In the genomic region with DNA sequence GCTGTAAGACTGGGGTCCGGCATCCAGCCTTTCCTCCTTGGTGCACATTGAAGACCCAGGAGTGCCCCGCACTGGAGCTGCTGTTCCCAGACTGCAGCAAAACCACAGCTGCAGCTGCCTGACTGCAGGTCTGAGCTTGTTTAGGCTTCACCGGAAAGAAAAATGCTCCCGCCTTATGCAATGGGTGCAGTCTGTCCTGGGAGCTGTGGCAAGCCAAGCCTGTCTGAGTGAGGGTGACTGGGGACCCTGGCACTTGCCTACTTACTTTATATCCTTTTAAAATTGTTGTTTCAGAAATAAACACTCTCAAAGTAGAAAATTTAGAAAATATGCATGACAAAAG, we compare ENCODE assay signal across 24 cellular contexts. TPM values are rescaled to one million over a fixed set of nuclear protein-coding genes. Genes with fewer than 3 reads are reported as not detected.
DNase-seq lines count a peak whose midpoint lies in the region; ATAC-seq and TF ChIP-seq lines count a peak whose summit lies in the region.
"Had no signal": no experiment of that assay in that cellular context is flagged by ENCODE, and none has a peak within 500 bp of the region (broad histone marks: within the 10 kb centered on the region; RNA-seq: fewer than 3 reads in every experiment).

No MANE protein-coding gene starts in this region.

- 83% methylated on average over 3 of the region's 4 CpGs; no CpG with 5 or more reads in 1 of the 2 donors for WGBS in gastroesophageal sphincter (ENCODE audit: low coverage in 1 of 2), 2 donors

- BruUV-seq in MCF 10A (replicated peaks; lab: Mats Ljungman, UMichigan): no TSS peak

- no peak for TF ChIP-seq EP300 in gastroesophageal sphincter (IDR thresholded peaks at IDR 0.05)

- no peaks in the 10 kb centered on the region for H3K9me3 Mint-ChIP-seq in MCF 10A (ENCODE audit: unreplicated experiment)

- H3K36me3 ChIP-seq in breast epithelium (no peaks in the 10 kb centered on the region), gastroesophageal sphincter (no peaks in the 10 kb centered on the region)
- H3K36me3 ChIP-seq: cardiac muscle cell, lower lobe of right lung, upper lobe of left lung had no signal

- H3K4me1 Mint-ChIP-seq in MCF 10A (ENCODE audit: insufficient read depth, unreplicated experiment): peaks cover 37% of the 10 kb centered on the region

- no peaks in the 10 kb centered on the region for H3K36me3 Mint-ChIP-seq in MCF 10A (ENCODE audit: insufficient read depth, unreplicated experiment)

- ATAC-seq in GM18870 (IDR thresholded peaks at IDR 0.05; ENCODE audit: unreplicated experiment): no peak
- ATAC-seq in gastroesophageal sphincter: no peak
- ATAC-seq in HG03108 (IDR thresholded peaks at IDR 0.05; ENCODE audit: unreplicated experiment): no peak
- ATAC-seq: activated CD8-positive, alpha-beta T cell treated with anti-CD3 and anti-CD28 coated beads, Interleukin-2, amount 10 ng/mL, durations not matched to agents 7 days and 5 days had no signal

- peaks cover 0 to 13% of the 10 kb centered on the region in 2 donors for H3K4me1 ChIP-seq in breast epithelium
- peaks cover 0 to 46% (median 19%) of the 10 kb centered on the region in 3 donors for H3K4me1 ChIP-seq in gastroesophageal sphincter

- TF ChIP-seq CTCF in MCF 10A (IDR thresholded peaks at IDR 0.05; ENCODE audit: unreplicated experiment): no peak
- no peak for TF ChIP-seq CTCF in breast epithelium (IDR thresholded peaks at IDR 0.05)
- TF ChIP-seq CTCF in RWPE1 (conservative IDR thresholded peaks at IDR 0.05; ENCODE audit: low read depth): no peak
- no peak for TF ChIP-seq CTCF in fibroblast of villous mesenchyme (IDR thresholded peaks at IDR 0.05; ENCODE audit: insufficient read depth, low read depth, low read length)
- no peak for TF ChIP-seq CTCF in gastroesophageal sphincter (IDR thresholded peaks at IDR 0.05)

- H3K27me3 ChIP-seq in breast epithelium (no peaks in the 10 kb centered on the region), gastroesophageal sphincter (no peaks in the 10 kb centered on the region)
- H3K27me3 ChIP-seq: cardiac muscle cell, upper lobe of left lung had no signal

- H3K27ac ChIP-seq in breast epithelium (no peak overlapping the region), RWPE1 (peak overlapping the region; percentile 85), gastroesophageal sphincter (no peak overlapping the region)
- H3K27ac ChIP-seq: cardiac muscle cell, GM23248, lower lobe of right lung, SK-N-MC, upper lobe of left lung had no signal

- TF ChIP-seq POLR2A in breast epithelium (IDR thresholded peaks at IDR 0.05) (no peak), gastroesophageal sphincter (IDR thresholded peaks at IDR 0.05) (no peak)

- peak overlapping the region; percentile 31 for H3K27ac Mint-ChIP-seq in MCF 10A (ENCODE audit: low read depth, unreplicated experiment)
- H3K27ac Mint-ChIP-seq: activated CD8-positive, alpha-beta T cell treated with anti-CD3 and anti-CD28 coated beads, Interleukin-2, amount 10 ng/mL, durations not matched to agents 7 days and 5 days had no signal

- POLR2A ChIA-PET in MCF 10A (lab: Yijun Ruan, JAX) (interaction anchor here (0.8 to 3.8 kb wide), 12 partner anchors 11 to 155 kb away, joined by 3 to 43 read pairs (median 4); a partner anchor contains a TSS), RWPE1 (lab: Yijun Ruan, JAX; ENCODE audit: low non-redundant PET) (interaction anchor here (0.9 kb wide), 1 partner anchor 118 kb away, joined by 3 read pairs; no protein-coding TSS in a partner anchor)

- no peaks in the 10 kb centered on the region for H3K27me3 Mint-ChIP-seq in MCF 10A (ENCODE audit: insufficient read depth, unreplicated experiment)

- H3K9me3 ChIP-seq in breast epithelium (no peaks in the 10 kb centered on the region), gastroesophageal sphincter (no peaks in the 10 kb centered on the region)
- H3K9me3 ChIP-seq: A549, lower lobe of right lung, upper lobe of left lung had no signal

- CTCF ChIA-PET in MCF 10A (lab: Yijun Ruan, JAX): interaction anchor here (0.6 to 2.0 kb wide), 4 partner anchors 14 to 115 kb away, joined by 3 to 6 read pairs (median 4); no protein-coding TSS in a partner anchor
- CTCF ChIA-PET in RWPE1 (lab: Yijun Ruan, JAX): no interaction called here

- H3K4me3 Mint-ChIP-seq in MCF 10A (ENCODE audit: unreplicated experiment): no peak overlapping the region
- H3K4me3 Mint-ChIP-seq: activated CD8-positive, alpha-beta T cell treated with anti-CD3 and anti-CD28 coated beads, Interleukin-2, amount 10 ng/mL, durations not matched to agents 7 days and 5 days had no signal

- intact Hi-C loops in MCF 10A (cut with micrococcal nuclease) (no loop called here), breast epithelium (cut with DNase I; ENCODE audit: low total_unique reads) (no loop called here)

- DNase-seq in MCF 10A (ENCODE audit: unreplicated experiment) (peak; percentile 89), breast epithelium (ENCODE audit: low spot score in 2 of 2) (no peak), RWPE1 (ENCODE audit: low spot score) (peak; percentile 85), fibroblast of villous mesenchyme (ENCODE audit: low read depth) (peak; percentile 55), RKO (ENCODE audit: low spot score) (no peak)
- DNase-seq: activated CD8-positive, alpha-beta T cell treated with anti-CD3 and anti-CD28 coated beads, Interleukin-2, amount 10 ng/mL, durations not matched to agents 7 days and 5 days; activated naive CD4-positive, alpha-beta T cell; activated T-cell treated with anti-CD3 and anti-CD28 coated beads, Interleukin-2, amount 50 U/mL, for 1 hour; C1 segment of cervical spinal cord; islet precursor cell; KG1; lower lobe of right lung; NCI-H1092 treated with DMSO at 0.1 percent for 48 hours; NCI-H748 treated with DMSO at 0.1 percent for 48 hours; nucleus accumbens; stimulated activated CD4-positive, alpha-beta T cell treated with anti-CD3 and anti-CD28 coated beads, Interleukin-12 subunit alpha, Interleukin-12 subunit beta, amount 100 ng/mL, for 4 hours; upper lobe of left lung had no signal

- H3K4me3 ChIP-seq in breast epithelium (no peak overlapping the region), fibroblast of villous mesenchyme (ENCODE audit: low read depth, low read length) (no peak overlapping the region), gastroesophageal sphincter (no peak overlapping the region)
- H3K4me3 ChIP-seq: A549, cardiac muscle cell, GM23248, lower lobe of right lung, SK-N-MC, upper lobe of left lung had no signal

RNA-seq across cellular contexts. Expression of a gene that starts 23.3 kb away (rescaled TPM):
- 323 and 446 TPM in 2 replicates for total RNA-seq in MCF 10A (2022)
- total RNA-seq in breast epithelium: 100 to 1,000 TPM; 255 to 348 (median 269) TPM
- 441 and 647 TPM in 2 replicates for total RNA-seq in fibroblast of villous mesenchyme
- total RNA-seq in gastroesophageal sphincter: 100 to 1,000 TPM; 211 to 319 (median 266) TPM

Comparison
In these comparisons a context has a peak if more than half of its experiments do, and no peak if none do; other contexts are left out.
1. DNase-seq: peak in MCF 10A (single experiment), RWPE1 (single experiment) and fibroblast of villous mesenchyme (single experiment); none in breast epithelium (0 of 2) and RKO (single experiment).